22 cellular contexts compared by ENCODE assay signal in genomic region chr3:121924734-121925133, GRCh38. TPM values are rescaled to one million over a fixed set of nuclear protein-coding genes. Genes with fewer than 3 reads are reported as not detected.
DNase-seq lines count a peak whose midpoint lies in the region; ATAC-seq, FAIRE-seq and TF ChIP-seq lines count a peak whose summit lies in the region.
"Had no signal": no experiment of that assay in that cellular context is flagged by ENCODE, and none has a peak within 500 bp of the region (broad histone marks: within the 10 kb centered on the region; RNA-seq: fewer than 3 reads in every experiment).

No MANE protein-coding gene starts in this region.

- H3K27ac ChIP-seq in A673 (ENCODE audit: low read depth, low read length, poor library complexity, severe bottlenecking) (no peak overlapping the region), K562 (ENCODE audit: extremely low read depth, low read depth, low read length) (no peak overlapping the region)
- H3K27ac ChIP-seq: 22Rv1; A549; BLaER1 treated with 17β-estradiol and CSF1 and Interleukin-3, amounts not matched to agents 10 nM and 100 nM; HL-60 had no signal

- in situ Hi-C loops in K562 (cut with MboI), result no loop called here

- TF ChIP-seq RAD21 in K562 (CRISPR knock-in tag; conservative IDR thresholded peaks at IDR 0.05 in 1 of 2, IDR thresholded peaks at IDR 0.05 in 1 of 2), result no peak

- FAIRE-seq in K562 (lab: Jason Lieb, UNC), result no peak
- FAIRE-seq: A549, H54 had no signal

- no peak for TF ChIP-seq EP300 in K562 (IDR thresholded peaks at IDR 0.05; ENCODE audit: low read length)

- POLR2A ChIA-PET in A673 (lab: Charles Lee; ENCODE audit: low non-redundant PET), result no interaction called here
- POLR2A ChIA-PET in K562 (lab: Yijun Ruan, JAX), result interaction anchor here (1.2 kb wide), 1 partner anchor 10 kb away, joined by 5 read pairs; no protein-coding TSS in a partner anchor

- H3K9ac ChIP-seq in K562 (ENCODE audit: insufficient read depth in 1 of 2, low read depth in 2 of 2, low read length in 2 of 2), result no peak overlapping the region
- H3K9ac ChIP-seq: BLaER1 treated with 17β-estradiol and CSF1 and Interleukin-3, amounts not matched to agents 10 nM and 100 nM had no signal

- H3K79me2 ChIP-seq in K562 (ENCODE audit: control insufficient read depth, insufficient read depth, low read length), result no peaks in the 10 kb centered on the region

- peak overlapping the region; percentile 29; the same call in 1 of the 2 replicates for H3K4me2 ChIP-seq in K562 (ENCODE audit: insufficient read depth, low read length)
- H3K4me2 ChIP-seq: A549; BLaER1 treated with 17β-estradiol and CSF1 and Interleukin-3, amounts not matched to agents 10 nM and 100 nM; GM23338 had no signal

- H3K4me1 ChIP-seq in A673 (ENCODE audit: insufficient read depth, low read length, poor library complexity, severe bottlenecking), result no peaks in the 10 kb centered on the region
- peaks cover 0 to 13% of the 10 kb centered on the region in 2 experiments; a peak in 2 of 5 replicates for H3K4me1 ChIP-seq in K562 (replicated peaks in 1 of 2; ENCODE audit: control insufficient read depth in 2 of 2, insufficient read depth in 2 of 2, low read length in 2 of 2)
- H3K4me1 ChIP-seq: A549; BLaER1 treated with 17β-estradiol and CSF1 and Interleukin-3, amounts not matched to agents 10 nM and 100 nM had no signal

- H3K27me3 ChIP-seq in A673 (replicated peaks; ENCODE audit: insufficient read depth, low read depth, low read length, poor library complexity), result no peaks in the 10 kb centered on the region
- H3K27me3 ChIP-seq in K562 (ENCODE audit: control insufficient read depth in 2 of 2, insufficient read depth in 2 of 2, low read length in 2 of 2), result peaks cover 0 to 7% of the 10 kb centered on the region in 2 experiments; a peak in 1 of 5 replicates
- H3K27me3 ChIP-seq: BLaER1 treated with 17β-estradiol and CSF1 and Interleukin-3, amounts not matched to agents 10 nM and 100 nM had no signal

- ATAC-seq in K562 (no peak), GM21786 (IDR thresholded peaks at IDR 0.05; ENCODE audit: unreplicated experiment) (no peak)
- ATAC-seq: A549; CD8-positive, alpha-beta T cell; GM23338 had no signal

- H3K9me3 Mint-ChIP-seq in progenitor cell of endocrine pancreas (ENCODE audit: low read depth), result peaks cover 6% of the 10 kb centered on the region
- H3K9me3 Mint-ChIP-seq: CD8-positive, alpha-beta T cell; GM23338; HFFc6 had no signal

- H3K27ac Mint-ChIP-seq in progenitor cell of endocrine pancreas, result peak overlapping the region; percentile 72
- H3K27ac Mint-ChIP-seq: B cell; CD8-positive, alpha-beta T cell; GM23338; HFFc6 had no signal

- H2AFZ ChIP-seq in K562 (ENCODE audit: low read depth, low read length), result no peak overlapping the region
- H2AFZ ChIP-seq: GM23338 had no signal

- H3K4me3 ChIP-seq in A673 (ENCODE audit: low read depth, low read length, poor library complexity, severe bottlenecking), result no peak overlapping the region
- no peak overlapping the region for H3K4me3 ChIP-seq in K562
- H3K4me3 ChIP-seq: A549; BLaER1 treated with 17β-estradiol and CSF1 and Interleukin-3, amounts not matched to agents 10 nM and 100 nM; GM23338 had no signal

- peaks cover 34% of the 10 kb centered on the region for H3K4me1 Mint-ChIP-seq in progenitor cell of endocrine pancreas (ENCODE audit: low read depth)
- H3K4me1 Mint-ChIP-seq: B cell, GM23338 had no signal

- 0% methylated on average over 3 of the region's 3 CpGs for WGBS in K562 (ENCODE audit: insufficient coverage, low coverage, missing lambda C conversion rate)

- DNase-seq in A673 (ENCODE audit: low spot score) (peak; percentile 21), NCI-H82 (lab: John Stamatoyannopoulos, UW) (peak; percentile 69), K562 (ENCODE audit: extremely low read depth in 1 of 4, low spot score in 3 of 4) (peak in 2 of 4 experiments; percentile 8 to 11), progenitor cell of endocrine pancreas (ENCODE audit: low spot score, unreplicated experiment) (no peak), NCI-H526 treated with DMSO at 0.1 percent for 48 hours (lab: John Stamatoyannopoulos, UW) (no peak), NCI-H446 (lab: John Stamatoyannopoulos, UW) (no peak)
- DNase-seq: Calu3; CD8-positive, alpha-beta T cell; DMS79 treated with DMSO at 0.1 percent for 48 hours; GF-D8; HCEC 1CT; HFFc6; IMR-90 had no signal

- CTCF ChIA-PET in A673 (lab: Charles Lee) (no interaction called here), K562 (lab: Yijun Ruan, JAX; ENCODE audit: low intra/inter-chr PET ratio) (no interaction called here)

- intact Hi-C loops in A673 (cut with micrococcal nuclease; ENCODE audit: unreplicated experiment) (no loop called here), K562 (cut with micrococcal nuclease) (no loop called here)

- TF ChIP-seq POLR2A in K562 (conservative IDR thresholded peaks at IDR 0.05), result no peak

- H3K9me3 ChIP-seq in A673 (ENCODE audit: low read depth, low read length, poor library complexity, severe bottlenecking), result no peaks in the 10 kb centered on the region
- H3K9me3 ChIP-seq in K562 (replicated peaks; ENCODE audit: control insufficient read depth, insufficient read depth, low read depth, low read length), result no peaks in the 10 kb centered on the region
- H3K9me3 ChIP-seq: A549 had no signal

- TF ChIP-seq CTCF in A673 (conservative IDR thresholded peaks at IDR 0.05; ENCODE audit: low read depth, low read length) (no peak), K562 (IDR thresholded peaks at IDR 0.05 in 2 of 3, conservative IDR thresholded peaks at IDR 0.05 in 1 of 3; ENCODE audit: insufficient read depth in 2 of 3, low read depth in 1 of 3, low read length in 3 of 3) (no peak), progenitor cell of endocrine pancreas (IDR thresholded peaks at IDR 0.05; ENCODE audit: unreplicated experiment) (no peak)

- H4K20me1 ChIP-seq in K562 (replicated peaks; ENCODE audit: control insufficient read depth, insufficient read depth, low read length), result no peaks in the 10 kb centered on the region
- H4K20me1 ChIP-seq: BLaER1 treated with 17β-estradiol and CSF1 and Interleukin-3, amounts not matched to agents 10 nM and 100 nM had no signal

- no peaks in the 10 kb centered on the region for H3K9me1 ChIP-seq in K562 (ENCODE audit: control insufficient read depth, insufficient read depth, low read length)

- peaks cover 11% of the 10 kb centered on the region for H3K27me3 Mint-ChIP-seq in progenitor cell of endocrine pancreas
- H3K27me3 Mint-ChIP-seq: B cell had no signal

- no peak overlapping the region for H3K4me3 Mint-ChIP-seq in progenitor cell of endocrine pancreas (ENCODE audit: low read depth)
- H3K4me3 Mint-ChIP-seq: B cell; CD8-positive, alpha-beta T cell; GM23338; HFFc6 had no signal

- H3K36me3 ChIP-seq in A673 (ENCODE audit: insufficient read depth, low read length, poor library complexity, severe bottlenecking) (peaks cover 3% of the 10 kb centered on the region), K562 (ENCODE audit: control insufficient read depth, insufficient read depth, low read length) (no peaks in the 10 kb centered on the region)

- peaks cover 8% of the 10 kb centered on the region for H3K36me3 Mint-ChIP-seq in progenitor cell of endocrine pancreas (ENCODE audit: insufficient read depth)

- BruUV-seq in A673 (replicated peaks; lab: Mats Ljungman, UMichigan) (no TSS peak), K562 (replicated peaks; lab: Mats Ljungman, UMichigan) (no TSS peak)

TF ChIP-seq in K562, 482 proteins besides CTCF, POLR2A, EP300 and RAD21 (continues in another document):
- TF ChIP-seq JUND (IDR thresholded peaks at IDR 0.05; ENCODE audit: borderline replicate concordance, low read depth, low read length) (no peak), JUND (tag; IDR thresholded peaks at IDR 0.05; ENCODE audit: borderline replicate concordance, low read depth, low read length) (0 out of 3 replicates have a peak, but pooled peaks have one; percentile 11), E2F6 (IDR thresholded peaks at IDR 0.05; ENCODE audit: borderline replicate concordance in 1 of 2, extremely low read depth in 1 of 2, insufficient read depth in 1 of 2, insufficient read length in 1 of 2, low read depth in 1 of 2, low read length in 1 of 2, poor library complexity in 1 of 2, severe bottlenecking in 1 of 2) (no peak), DPF2 (IDR thresholded peaks at IDR 0.05) (0 out of 2 replicates have a peak, but pooled peaks have one; percentile 24), TEAD4 (IDR thresholded peaks at IDR 0.05; ENCODE audit: low read length) (peak; percentile 72), TEAD4 (CRISPR knock-in tag; IDR thresholded peaks at IDR 0.05; ENCODE audit: borderline replicate concordance) (no peak)

RNA-seq across cellular contexts. Expression of gene SLC15A2, which starts 30.5 kb away (rescaled TPM):
- 18.2 and 33.3 TPM in 2 replicates for total RNA-seq in A673 (2021)
- total RNA-seq in K562 (2011; cell fraction: chromatin; rRNA removed; ENCODE audit: low replicate concordance), result 8.1 and 10.7 TPM in 2 replicates
- total RNA-seq in K562 (2011; cell fraction: nucleolus; rRNA removed), result 0.33 and 0.66 TPM in 2 replicates
- 1.0 and 1.8 TPM in 2 replicates for total RNA-seq in K562 (2011; cell fraction: nucleoplasm; rRNA removed)
- 0.05 and 0.12 TPM in 2 replicates for total RNA-seq in K562 (2014; rRNA removed)
- 0.25 and 0.29 TPM in 2 replicates for total RNA-seq in K562 (2014; rRNA removed; fragmentation: Illumina TruSeq; extraction: Trizol)
- total RNA-seq in K562 (2015; rRNA removed; fragmentation: Illumina TruSeq; extraction: Trizol), result 0.30 and 0.43 TPM in 2 replicates
- 0.24 and 0.42 TPM in 2 replicates for total RNA-seq in K562 (2021)
- polyA plus RNA-seq in K562 (2011; rRNA removed), result 0.53 and 0.92 TPM in 2 replicates
- 0.13 and 0.38 TPM in 2 replicates for polyA plus RNA-seq in K562 (2011; cell fraction: cytosol; rRNA removed)
- 4.0 and 6.7 TPM in 2 replicates for polyA plus RNA-seq in K562 (2011; cell fraction: nucleus; rRNA removed)
- polyA plus RNA-seq in K562 (2012), result 0.23 and 0.69 TPM in 2 replicates
- 0.13 and 0.18 TPM in 2 replicates for polyA plus RNA-seq in K562 (2014; fragmentation: Illumina TruSeq; extraction: Trizol)
- under 1 TPM in 1 of 2 experiments, not detected in 1; 0.25 TPM for polyA plus RNA-seq in K562 (2014; fragmentation: Nextera tagmentation; extraction: Ambion mirVana)
- polyA plus RNA-seq in K562 (2014; rRNA removed), result 0.28 and 0.51 TPM in 2 replicates
- polyA minus RNA-seq in K562 (2011; rRNA and poly(A)+ RNA removed), result 1.6 and 2.6 TPM in 2 replicates
- polyA minus RNA-seq in K562 (2011; cell fraction: cytosol; rRNA and poly(A)+ RNA removed), result not detected in 2 replicates
- 2.4 and 2.7 TPM in 2 replicates for polyA minus RNA-seq in K562 (2011; cell fraction: nucleus; rRNA and poly(A)+ RNA removed)
- total RNA-seq in progenitor cell of endocrine pancreas, result 4.2 and 7.1 TPM in 2 replicates
- total RNA-seq: HT1080 had no signal

Comparison
In these comparisons a context has a peak if more than half of its experiments do, and no peak if none do; other contexts are left out.
1. DNase-seq: peak in A673 (single experiment) and NCI-H82 (single experiment); none in progenitor cell of endocrine pancreas (single experiment), NCI-H526 treated with DMSO at 0.1 percent for 48 hours (single experiment) and NCI-H446 (0 of 2).